ENCODE assay signal across 26 cellular contexts in genomic region chr2:64722645-64723044, GRCh38.
"Had no signal": no experiment of that assay in that cellular context is flagged by ENCODE, and none has a peak within 500 bp of the region (broad histone marks: within the 10 kb centered on the region; RNA-seq: fewer than 3 reads in every experiment).

No MANE protein-coding gene starts in this region.

- DNase-seq: activated CD4-positive, alpha-beta T cell treated with anti-CD3 and anti-CD28 coated beads, Interleukin-2, amount 10 ng/mL, durations not matched to agents 24 days and 14 days; activated CD4-positive, alpha-beta T cell treated with anti-CD3 and anti-CD28 coated beads, Interleukin-2, amount 50 U/mL, for 4 hours; activated CD8-positive, alpha-beta T cell treated with anti-CD3 and anti-CD28 coated beads for 36 hours; activated effector memory CD4-positive, alpha-beta T cell treated with anti-CD3 and anti-CD28 coated beads, Interleukin-2, amount 50 U/mL, for 16 hours; activated naive CD4-positive, alpha-beta T cell; activated naive CD4-positive, alpha-beta T cell treated with anti-CD3 and anti-CD28 coated beads, Interleukin-2, amount 50 U/mL, for 16 hours; activated naive CD8-positive, alpha-beta T cell treated with anti-CD3 and anti-CD28 coated beads for 36 hours; activated T-cell treated with anti-CD3 and anti-CD28 coated beads, Interleukin-2, amount 50 U/mL, for 1 hour; activated T-cell treated with anti-CD3 and anti-CD28 coated beads, Interleukin-2, amount 50 U/mL, for 72 hours; amygdala; caudate nucleus; cerebellar nuclear complex; NCI-H1105; NCI-H1417 treated with DMSO at 0.1 percent for 48 hours; NCI-H187 treated with DMSO at 0.1 percent for 48 hours; NCI-H2081; NCI-H2171 treated with DMSO at 0.1 percent for 48 hours; NCI-H2227 treated with DMSO at 0.1 percent for 48 hours; NCI-H446 treated with DMSO at 0.1 percent for 48 hours; NCI-H524 treated with DMSO at 0.1 percent for 48 hours; SHP77; SJCRH30 had no signal

- ATAC-seq: activated CD8-positive, alpha-beta T cell treated with anti-CD3 and anti-CD28 coated beads for 36 hours; activated T-cell treated with anti-CD3 and anti-CD28 coated beads, Interleukin-2, amount 50 U/mL, for 72 hours; activated T-helper 17 cell treated with anti-CD3 and anti-CD28 coated beads, Interleukin-2, amount 50 U/mL, for 72 hours had no signal

- H3K27ac ChIP-seq: SJCRH30, SK-N-MC had no signal

- H3K4me3 ChIP-seq: SJCRH30, SK-N-MC had no signal

- H3K9me3 ChIP-seq: SJCRH30 had no signal

- H3K27me3 ChIP-seq: SJCRH30 had no signal

- FAIRE-seq: astrocyte, bronchial epithelial cell had no signal
